Comparison of ENCODE assay signal across 15 cellular contexts in genomic region chr1:85440584-85440983, GRCh38. TPM values are rescaled to one million over a fixed set of nuclear protein-coding genes. Genes with fewer than 3 reads are reported as not detected.
"Had no signal": no experiment of that assay in that cellular context is flagged by ENCODE, and none has a peak within 500 bp of the region (broad histone marks: within the 10 kb centered on the region; RNA-seq: fewer than 3 reads in every experiment).

No MANE protein-coding gene starts in this region.

- FAIRE-seq: urothelium cell line had no signal

- H3K4me3 ChIP-seq: lung, mucosa of descending colon, SK-N-MC, suprapubic skin had no signal

- DNase-seq: activated CD4-positive, alpha-beta T cell treated with anti-CD3 and anti-CD28 coated beads, Interleukin-2, amount 50 U/mL, for 4 hours; activated CD4-positive, CD25-positive, alpha-beta regulatory T cell; activated T-cell treated with anti-CD3 and anti-CD28 coated beads, Interleukin-2, amount 50 U/mL, for 1 hour; brain microvascular endothelial cell; kidney glomerular epithelial cell; mucosa of descending colon; naive thymus-derived CD8-positive, alpha-beta T cell; stimulated activated CD4-positive, alpha-beta T cell treated with anti-CD3 and anti-CD28 coated beads, Interleukin-12 subunit alpha, Interleukin-12 subunit beta, amount 100 ng/mL, for 4 hours; stimulated activated naive CD4-positive, alpha-beta T cell treated with Interleukin-2 at 50 U/mL for 16 hours had no signal

- H3K36me3 ChIP-seq: brain microvascular endothelial cell, suprapubic skin had no signal

- H3K4me3 Mint-ChIP-seq: activated naive CD4-positive, alpha-beta T cell treated with anti-CD3 and anti-CD28 coated beads, Interleukin-2, amount 50 U/mL, for 24 hours; naive thymus-derived CD8-positive, alpha-beta T cell; T-helper 1 cell treated with Interleukin-12 subunit alpha and Interleukin-12 subunit beta and Interleukin-4 antibody, amounts not matched to agents 30 μg/mL and 1 μg/mL, for 36 hours had no signal

- H3K27me3 ChIP-seq: brain microvascular endothelial cell, suprapubic skin had no signal

- H3K27ac ChIP-seq: brain microvascular endothelial cell, SK-N-MC, suprapubic skin had no signal

- H3K36me3 Mint-ChIP-seq: activated naive CD4-positive, alpha-beta T cell treated with anti-CD3 and anti-CD28 coated beads, Interleukin-2, amount 50 U/mL, for 24 hours; naive thymus-derived CD8-positive, alpha-beta T cell had no signal

- H3K9me3 Mint-ChIP-seq: activated naive CD4-positive, alpha-beta T cell treated with anti-CD3 and anti-CD28 coated beads, Interleukin-2, amount 50 U/mL, for 24 hours; T-helper 1 cell treated with Interleukin-12 subunit alpha and Interleukin-12 subunit beta and Interleukin-4 antibody, amounts not matched to agents 30 μg/mL and 1 μg/mL, for 36 hours had no signal

- H3K9me3 ChIP-seq: mucosa of descending colon, suprapubic skin had no signal

- H3K4me1 Mint-ChIP-seq: activated naive CD4-positive, alpha-beta T cell treated with anti-CD3 and anti-CD28 coated beads, Interleukin-2, amount 50 U/mL, for 24 hours; naive thymus-derived CD8-positive, alpha-beta T cell had no signal

- H3K27ac Mint-ChIP-seq: activated naive CD4-positive, alpha-beta T cell treated with anti-CD3 and anti-CD28 coated beads, Interleukin-2, amount 50 U/mL, for 24 hours; naive thymus-derived CD8-positive, alpha-beta T cell; T-helper 1 cell treated with Interleukin-12 subunit alpha and Interleukin-12 subunit beta and Interleukin-4 antibody, amounts not matched to agents 30 μg/mL and 1 μg/mL, for 36 hours had no signal

RNA-seq across cellular contexts. Expression of gene DDAH1, which starts 24.4 kb away (rescaled TPM):
- total RNA-seq: naive thymus-derived CD8-positive, alpha-beta T cell had no signal
- polyA plus RNA-seq: naive thymus-derived CD8-positive, alpha-beta T cell had no signal
